8 cellular contexts compared by ENCODE assay signal in genomic region chr17:65057520-65058075, GRCh38. TPM values are rescaled to one million over a fixed set of nuclear protein-coding genes. Genes with fewer than 3 reads are reported as not detected.
A peak's percentile ranks its signal among the peaks of the same experiment; 100 is the strongest.
DNase-seq lines count a peak whose midpoint lies in the region; ATAC-seq and TF ChIP-seq lines count a peak whose summit lies in the region.

No MANE protein-coding gene starts in this region.

- TF ChIP-seq POLR2A in breast epithelium (IDR thresholded peaks at IDR 0.05) = no peak
- TF ChIP-seq POLR2A in tibial nerve (IDR thresholded peaks at IDR 0.05) = no peak

- H3K36me3 Mint-ChIP-seq in activated T-cell treated with anti-CD3 and anti-CD28 coated beads, Interleukin-2, amount 50 U/mL, for 4 hours (ENCODE audit: insufficient read depth) = peaks cover 16% of the 10 kb centered on the region

- H3K4me3 Mint-ChIP-seq in activated T-cell treated with anti-CD3 and anti-CD28 coated beads, Interleukin-2, amount 50 U/mL, for 4 hours = peak overlapping the region; percentile 92

- H3K27ac ChIP-seq in breast epithelium = peak overlapping the region; percentile 98 to 100
- H3K27ac ChIP-seq in tibial nerve = peak overlapping the region; percentile 97 to 100 (median 99)

- intact Hi-C loops in breast epithelium (cut with DNase I; ENCODE audit: low total_unique reads) = loop anchor here (10.0 kb wide), 1 partner anchor 47 kb away; no protein-coding TSS in a partner anchor

- WGBS in tibial nerve, 2 donors = 71 to 75% methylated on average over 17 of the region's 17 CpGs

- TF ChIP-seq CTCF in breast epithelium (IDR thresholded peaks at IDR 0.05) = no peak
- no peak for TF ChIP-seq CTCF in tibial nerve (IDR thresholded peaks at IDR 0.05)

- H3K27me3 ChIP-seq in breast epithelium (no peaks in the 10 kb centered on the region), tibial nerve (no peaks in the 10 kb centered on the region)

- H3K4me3 ChIP-seq in breast epithelium (peak overlapping the region; percentile 82 to 96 (median 94)), tibial nerve (peak overlapping the region; percentile 73 to 93 (median 85))

- no peak for DNase-seq in activated T-cell treated with anti-CD3 and anti-CD28 coated beads, Interleukin-2, amount 50 U/mL, for 4 hours
- DNase-seq in activated T-cell treated with anti-CD3 and anti-CD28 coated beads, Interleukin-2, amount 50 U/mL, for 1 hour = no peak
- DNase-seq in breast epithelium (ENCODE audit: low spot score in 2 of 2) (peak in 1 of 2 donors; percentile 57), lung microvascular endothelial cell (ENCODE audit: low read depth in 2 of 2) (peak; percentile 95 to 99), tibial nerve (ENCODE audit: low spot score in 2 of 2) (peak in 1 of 2 donors; percentile 27), NCI-H748 (lab: John Stamatoyannopoulos, UW; ENCODE audit: unreplicated experiment) (no peak)

- no peaks in the 10 kb centered on the region for H3K9me3 ChIP-seq in breast epithelium
- H3K9me3 ChIP-seq in tibial nerve = no peaks in the 10 kb centered on the region

- no peaks in the 10 kb centered on the region for H3K9me3 Mint-ChIP-seq in activated T-cell treated with anti-CD3 and anti-CD28 coated beads, Interleukin-2, amount 50 U/mL, for 4 hours

- TF ChIP-seq EP300 in tibial nerve (IDR thresholded peaks at IDR 0.05) = peak in 1 of 2 donors; percentile 38

- H3K4me1 ChIP-seq in breast epithelium (peaks cover under 1 to 26% of the 10 kb centered on the region in 2 donors), tibial nerve (peaks cover 0 to 51% (median 29%) of the 10 kb centered on the region in 4 donors)

- H3K4me1 Mint-ChIP-seq in activated T-cell treated with anti-CD3 and anti-CD28 coated beads, Interleukin-2, amount 50 U/mL, for 4 hours (ENCODE audit: low read depth) = peaks cover 30% of the 10 kb centered on the region

- H3K36me3 ChIP-seq in breast epithelium = no peaks in the 10 kb centered on the region
- H3K36me3 ChIP-seq in tibial nerve = peaks cover 0 to 6% (median 3%) of the 10 kb centered on the region in 3 donors

- no peak for ATAC-seq in activated T-cell treated with anti-CD3 and anti-CD28 coated beads, Interleukin-2, amount 50 U/mL, for 4 hours
- no peak for ATAC-seq in HG03442 (IDR thresholded peaks at IDR 0.05; ENCODE audit: unreplicated experiment)
- no peak for ATAC-seq in GM18858 (IDR thresholded peaks at IDR 0.05; ENCODE audit: unreplicated experiment)

- H3K27me3 Mint-ChIP-seq in activated T-cell treated with anti-CD3 and anti-CD28 coated beads, Interleukin-2, amount 50 U/mL, for 4 hours (ENCODE audit: low read depth) = no peaks in the 10 kb centered on the region

RNA-seq across cellular contexts. Expression of gene GNA13, which starts 1.1 kb away (rescaled TPM):
- total RNA-seq in activated T-cell treated with anti-CD3 and anti-CD28 coated beads, Interleukin-2, amount 50 U/mL, for 4 hours = 10 to 100 TPM; 45.7 to 54.9 (median 47.2) TPM
- total RNA-seq in breast epithelium = 10 to 100 TPM; 42.9 to 74.6 (median 47.8) TPM
- total RNA-seq in lung microvascular endothelial cell = 29.6 and 39.9 TPM in 2 replicates
- total RNA-seq in tibial nerve = 10 to 100 TPM; 40.2 to 57.2 (median 45.1) TPM

Comparison
In these comparisons a context has a peak if more than half of its experiments do, and no peak if none do; other contexts are left out.
1. DNase-seq: peak in lung microvascular endothelial cell (2 of 2); none in activated T-cell treated with anti-CD3 and anti-CD28 coated beads, Interleukin-2, amount 50 U/mL, for 4 hours (single experiment), activated T-cell treated with anti-CD3 and anti-CD28 coated beads, Interleukin-2, amount 50 U/mL, for 1 hour (single experiment) and NCI-H748 (single experiment).